Comparison of ENCODE assay signal across 8 cellular contexts in genomic region chr9:10612649-10613398, GRCh38. TPM values are rescaled to one million over a fixed set of nuclear protein-coding genes. Genes with fewer than 3 reads are reported as not detected.
DNase-seq lines count a peak whose midpoint lies in the region; ATAC-seq and TF ChIP-seq lines count a peak whose summit lies in the region.

Gene PTPRD, minus strand, starts transcription at chr9:10613002.

- H3K4me1 Mint-ChIP-seq in activated CD4-positive, alpha-beta T cell treated with anti-CD3 and anti-CD28 coated beads for 36 hours: peaks cover 6% of the 10 kb centered on the region
- H3K4me1 Mint-ChIP-seq in GM23338: peaks cover 10% of the 10 kb centered on the region

- peak within 1 kb of the TSS; percentile 72 for H3K4me3 ChIP-seq in GM23338
- H3K4me3 ChIP-seq in esophagus muscularis mucosa: peak within 1 kb of the TSS; percentile 55 to 64 (median 58)
- peak within 1 kb of the TSS; percentile 12 to 20 for H3K4me3 ChIP-seq in uterus

- under 1% methylated on average over 25 of the region's 86 CpGs for WGBS in esophagus muscularis mucosa

- no peaks in the 10 kb centered on the region for H3F3A ChIP-seq in GM23338 (replicated peaks; ENCODE audit: low read depth)

- TF ChIP-seq POLR2A in esophagus muscularis mucosa (IDR thresholded peaks at IDR 0.05; ENCODE audit: low read depth): no peak
- TF ChIP-seq POLR2A in uterus (IDR thresholded peaks at IDR 0.05): no peak

- H3K4me2 ChIP-seq in GM23338: peak within 1 kb of the TSS; percentile 84

- H3K4me1 ChIP-seq in GM23338 (ENCODE audit: insufficient read depth): peaks cover 8% of the 10 kb centered on the region
- H3K4me1 ChIP-seq in esophagus muscularis mucosa: peaks cover 3 to 19% (median 15%) of the 10 kb centered on the region in 4 donors
- no peaks in the 10 kb centered on the region for H3K4me1 ChIP-seq in uterus

- no peaks in the 10 kb centered on the region for H3K9me3 Mint-ChIP-seq in activated CD4-positive, alpha-beta T cell treated with anti-CD3 and anti-CD28 coated beads for 36 hours (ENCODE audit: low read depth)
- no peaks in the 10 kb centered on the region for H3K9me3 Mint-ChIP-seq in GM23338

- no peak within 1 kb of the TSS for H3K27ac Mint-ChIP-seq in activated CD4-positive, alpha-beta T cell treated with anti-CD3 and anti-CD28 coated beads for 36 hours
- H3K27ac Mint-ChIP-seq in GM23338: no peak within 1 kb of the TSS

- peak within 1 kb of the TSS; percentile 52 for H3K4me3 Mint-ChIP-seq in activated CD4-positive, alpha-beta T cell treated with anti-CD3 and anti-CD28 coated beads for 36 hours
- peak within 1 kb of the TSS; percentile 94 for H3K4me3 Mint-ChIP-seq in GM23338

- H3K27me3 Mint-ChIP-seq in activated CD4-positive, alpha-beta T cell treated with anti-CD3 and anti-CD28 coated beads for 36 hours: peaks cover 25% of the 10 kb centered on the region
- peaks cover 20% of the 10 kb centered on the region for H3K27me3 Mint-ChIP-seq in GM23338 (ENCODE audit: insufficient read depth, low read depth, poor library complexity)

- POLR2A ChIA-PET in activated CD4-positive, alpha-beta T cell treated with anti-CD3 and anti-CD28 coated beads for 36 hours (lab: Charles Lee): no interaction called here

- H3K36me3 Mint-ChIP-seq in activated CD4-positive, alpha-beta T cell treated with anti-CD3 and anti-CD28 coated beads for 36 hours (ENCODE audit: low read depth): peaks cover 1% of the 10 kb centered on the region
- H3K36me3 Mint-ChIP-seq in GM23338 (ENCODE audit: low read depth): no peaks in the 10 kb centered on the region

- ATAC-seq in activated CD4-positive, alpha-beta T cell treated with anti-CD3 and anti-CD28 coated beads for 36 hours: peak; percentile 80
- ATAC-seq in GM23338: peak; percentile 88

- CTCF ChIA-PET in activated CD4-positive, alpha-beta T cell treated with anti-CD3 and anti-CD28 coated beads for 36 hours (lab: Charles Lee): interaction anchor here (0.6 kb wide), 1 partner anchor 1475 kb away, joined by 3 read pairs; no protein-coding TSS in a partner anchor

- H3K27ac ChIP-seq in GM23338 (ENCODE audit: low read depth): no peak within 1 kb of the TSS
- H3K27ac ChIP-seq in esophagus muscularis mucosa (replicated peaks in 1 of 4): peak within 1 kb of the TSS in 2 of 4 donors; percentile 12 to 35
- no peak within 1 kb of the TSS for H3K27ac ChIP-seq in uterus

- H3K9me2 ChIP-seq in GM23338 (ENCODE audit: insufficient read depth): no peaks in the 10 kb centered on the region

- H3K79me2 ChIP-seq in GM23338 (replicated peaks; ENCODE audit: insufficient read depth): no peaks in the 10 kb centered on the region

- no peaks in the 10 kb centered on the region for H4K20me1 ChIP-seq in GM23338 (replicated peaks; ENCODE audit: insufficient read depth)

- no peaks in the 10 kb centered on the region for H3K9me3 ChIP-seq in esophagus muscularis mucosa
- H3K9me3 ChIP-seq in uterus: no peaks in the 10 kb centered on the region

- peak; percentile 20 to 23; a peak in 3 of 4 replicates for TF ChIP-seq CTCF in GM23338 (conservative IDR thresholded peaks at IDR 0.05; ENCODE audit: low read depth in 2 of 2)
- TF ChIP-seq CTCF in esophagus muscularis mucosa (IDR thresholded peaks at IDR 0.05): peak in 2 of 3 experiments; percentile 16 to 38
- no peak for TF ChIP-seq CTCF in uterus (IDR thresholded peaks at IDR 0.05)

- no peaks in the 10 kb centered on the region for H3K36me3 ChIP-seq in GM23338 (ENCODE audit: insufficient read depth)
- no peaks in the 10 kb centered on the region for H3K36me3 ChIP-seq in esophagus muscularis mucosa
- no peaks in the 10 kb centered on the region for H3K36me3 ChIP-seq in uterus

- intact Hi-C loops in activated CD4-positive, alpha-beta T cell treated with anti-CD3 and anti-CD28 coated beads for 36 hours (cut with DNase I, micrococcal nuclease): no loop called here
- intact Hi-C loops in esophagus muscularis mucosa (cut with DNase I) (no loop called here), uterus (cut with DNase I; ENCODE audit: low total_unique reads) (no loop called here)

- TF ChIP-seq EP300 in esophagus muscularis mucosa (IDR thresholded peaks at IDR 0.05): no peak

- H2AFZ ChIP-seq in GM23338: peak within 1 kb of the TSS; percentile 91

- H3K27me3 ChIP-seq in GM23338 (ENCODE audit: insufficient read depth) (peaks cover 50% of the 10 kb centered on the region), esophagus muscularis mucosa (peaks cover 0 to 51% (median 12%) of the 10 kb centered on the region in 4 donors), uterus (peaks cover 0 to 29% of the 10 kb centered on the region in 2 donors)

- DNase-seq in activated CD4-positive, alpha-beta T cell treated with anti-CD3 and anti-CD28 coated beads for 36 hours: peak; percentile 59
- DNase-seq in activated CD4-positive, alpha-beta T cell treated with anti-CD3 and anti-CD28 coated beads for 1 hour: no peak
- peak; percentile 82 for DNase-seq in GM23338 (ENCODE audit: low spot score)
- DNase-seq in Kasumi-1 (lab: John Stamatoyannopoulos, UW): peak; percentile 3 to 16
- DNase-seq in T1000 (lab: John Stamatoyannopoulos, UW): peak; percentile 43
- DNase-seq in esophagus muscularis mucosa (ENCODE audit: extremely low spot score): no peak
- peak; percentile 8 for DNase-seq in myocyte (ENCODE audit: low read depth)
- DNase-seq in uterus: no peak

TF ChIP-seq in GM23338, 12 proteins besides CTCF, POLR2A, EP300 and RAD21 (continues in another document):
- TF ChIP-seq EZH2phosphoT487 (IDR thresholded peaks at IDR 0.05; ENCODE audit: unreplicated experiment) (no peak), JUNB (IDR thresholded peaks at IDR 0.05; ENCODE audit: unreplicated experiment) (no peak), STAT1 (IDR thresholded peaks at IDR 0.05; ENCODE audit: unreplicated experiment) (no peak), POLR2AphosphoS5 (IDR thresholded peaks at IDR 0.05; ENCODE audit: low read depth) (no peak), ZNF331 (CRISPR knock-in tag; IDR thresholded peaks at IDR 0.05; ENCODE audit: low read depth) (no peak), NANOG (IDR thresholded peaks at IDR 0.05; ENCODE audit: borderline replicate concordance) (no peak), ETS1 (IDR thresholded peaks at IDR 0.05) (no peak), EZH2 (IDR thresholded peaks at IDR 0.05; ENCODE audit: low read depth, unreplicated experiment) (no peak), REST (IDR thresholded peaks at IDR 0.05; ENCODE audit: unreplicated experiment) (no peak), ZNF114 (CRISPR knock-in tag; IDR thresholded peaks at IDR 0.05) (no peak), CREB1 (CRISPR knock-in tag; IDR thresholded peaks at IDR 0.05; ENCODE audit: low read depth) (no peak)

RNA-seq across cellular contexts. Expression of gene PTPRD, which starts in this region (rescaled TPM):
- total RNA-seq in activated CD4-positive, alpha-beta T cell treated with anti-CD3 and anti-CD28 coated beads for 36 hours: not detected
- 58.0 and 61.2 TPM in 2 replicates for total RNA-seq in GM23338 (2014; rRNA removed; shearing (Covaris generic))
- 7.9 and 11.5 TPM in 2 replicates for polyA plus RNA-seq in GM23338 (2016; fragmentation: Nextera tagmentation; extraction: Ambion mirVana)
- 1 to 10 TPM; 4.1 to 6.6 (median 5.0) TPM for total RNA-seq in esophagus muscularis mucosa
- total RNA-seq in myocyte: not detected in 2 replicates
- polyA plus RNA-seq in myocyte (2012): not detected
- total RNA-seq in uterus: 100 to 1,000 TPM in 1 of 4 donors, 10 to 100 TPM in 1, 1 to 10 TPM in 2; 1.2 to 136 (median 26.4) TPM

Comparison
In these comparisons a context has a peak if more than half of its experiments do, and no peak if none do; other contexts are left out.
1. Peak in DNase-seq and ATAC-seq in activated CD4-positive, alpha-beta T cell treated with anti-CD3 and anti-CD28 coated beads for 36 hours; RNA of the gene not detected or under 1 TPM.
2. Peak in DNase-seq in myocyte; RNA of the gene not detected or under 1 TPM.
3. DNase-seq: peak in GM23338 (single experiment), Kasumi-1 (2 of 2) and T1000 (single experiment); none in activated CD4-positive, alpha-beta T cell treated with anti-CD3 and anti-CD28 coated beads for 1 hour (single experiment), esophagus muscularis mucosa (single experiment) and uterus (0 of 2).
4. H3K4me3 ChIP-seq: peak in every context shown above with its lines; median percentile 72 in GM23338; 58 in esophagus muscularis mucosa; 16 in uterus.
5. CTCF ChIP-seq: peak in GM23338 (2 of 2) and esophagus muscularis mucosa (2 of 3); none in uterus (0 of 4).